ENCODE assay signal across 1 cellular context in genomic region chr2:241609859-241610793, GRCh38.
TF ChIP-seq lines count a peak whose summit lies in the region.

No MANE protein-coding gene starts in this region.

TF ChIP-seq in HepG2, 621 proteins besides CTCF, POLR2A, EP300 and RAD21 (continued from another document and continues in another):
- TF ChIP-seq ZC3H13 (CRISPR knock-in tag; IDR thresholded peaks at IDR 0.05) (peak; percentile 88), ZMYM2 (CRISPR knock-in tag; IDR thresholded peaks at IDR 0.05) (peak; percentile 72), ZZZ3 (CRISPR knock-in tag; IDR thresholded peaks at IDR 0.05; ENCODE audit: borderline replicate concordance) (0 out of 2 replicates have a peak, but pooled peaks have one; percentile 32), ZNF704 (CRISPR knock-in tag; IDR thresholded peaks at IDR 0.05; ENCODE audit: borderline replicate concordance) (no peak), POLR2AphosphoS5 (IDR thresholded peaks at IDR 0.05; ENCODE audit: low read depth, low read length) (peak; percentile 63), TBL1XR1 (IDR thresholded peaks at IDR 0.05; ENCODE audit: borderline replicate concordance, low read length, partially characterized antibody) (peak; percentile 28), SOX6 (IDR thresholded peaks at IDR 0.05) (no peak), SOX6 (CRISPR knock-in tag; IDR thresholded peaks at IDR 0.05) (no peak), ZNF556 (CRISPR knock-in tag; IDR thresholded peaks at IDR 0.05; ENCODE audit: borderline replicate concordance) (peak; percentile 78; the same call in 1 of the 2 replicates), ZNF572 (CRISPR knock-in tag; IDR thresholded peaks at IDR 0.05) (no peak), KAT8 (CRISPR knock-in tag; IDR thresholded peaks at IDR 0.05) (peak; percentile 60), E2F2 (CRISPR knock-in tag; IDR thresholded peaks at IDR 0.05; ENCODE audit: borderline replicate concordance) (0 out of 2 replicates have a peak, but pooled peaks have one; percentile 42), ZNF724P (CRISPR knock-in tag; IDR thresholded peaks at IDR 0.05; ENCODE audit: borderline replicate concordance) (peak; percentile 73), RNF2 (conservative IDR thresholded peaks at IDR 0.05; ENCODE audit: low read depth) (peak; percentile 82; the same call in 1 of the 2 replicates), PAX8 (CRISPR knock-in tag; IDR thresholded peaks at IDR 0.05; ENCODE audit: borderline replicate concordance) (no peak), HINFP (CRISPR knock-in tag; IDR thresholded peaks at IDR 0.05; ENCODE audit: low read depth) (peak; percentile 63; the same call in 1 of the 2 replicates), PLRG1 (conservative IDR thresholded peaks at IDR 0.05) (no peak), NR2F6 (IDR thresholded peaks at IDR 0.05) (no peak), NR2F6 (CRISPR knock-in tag; IDR thresholded peaks at IDR 0.05) (peak; percentile 54; the same call in 1 of the 2 replicates), ZSCAN22 (CRISPR knock-in tag; IDR thresholded peaks at IDR 0.05) (no peak), ZFX (CRISPR knock-in tag; IDR thresholded peaks at IDR 0.05; ENCODE audit: low read depth) (peak; percentile 92), TEAD2 (CRISPR knock-in tag; IDR thresholded peaks at IDR 0.05) (no peak), RXRB (CRISPR knock-in tag; IDR thresholded peaks at IDR 0.05; ENCODE audit: borderline replicate concordance) (peak; percentile 59; the same call in 1 of the 2 replicates), ZNF740 (CRISPR knock-in tag; IDR thresholded peaks at IDR 0.05) (no peak; the same call in 1 of the 2 replicates), ZNF749 (CRISPR knock-in tag; IDR thresholded peaks at IDR 0.05; ENCODE audit: borderline replicate concordance) (peak; percentile 94; the same call in 1 of the 2 replicates), ZNF672 (CRISPR knock-in tag; IDR thresholded peaks at IDR 0.05) (no peak), ZBTB26 (CRISPR knock-in tag; IDR thresholded peaks at IDR 0.05; ENCODE audit: borderline replicate concordance) (peak; percentile 49; the same call in 1 of the 2 replicates), MLXIP (CRISPR knock-in tag; IDR thresholded peaks at IDR 0.05; ENCODE audit: borderline replicate concordance) (peak; percentile 64; the same call in 1 of the 2 replicates), RELA (CRISPR knock-in tag; IDR thresholded peaks at IDR 0.05) (no peak), ZNF891 (CRISPR knock-in tag; IDR thresholded peaks at IDR 0.05) (peak; percentile 93), TOPORS (CRISPR knock-in tag; IDR thresholded peaks at IDR 0.05) (peak; percentile 97), ZNF800 (CRISPR knock-in tag; IDR thresholded peaks at IDR 0.05) (0 out of 2 replicates have a peak, but pooled peaks have one; percentile 56), SNAI1 (CRISPR knock-in tag; IDR thresholded peaks at IDR 0.05; ENCODE audit: borderline replicate concordance) (0 out of 2 replicates have a peak, but pooled peaks have one; percentile 50), THAP9 (CRISPR knock-in tag; IDR thresholded peaks at IDR 0.05; ENCODE audit: borderline replicate concordance) (no peak), NBN (conservative IDR thresholded peaks at IDR 0.05) (no peak), CHCHD3 (CRISPR knock-in tag; IDR thresholded peaks at IDR 0.05) (no peak), RERE (CRISPR knock-in tag; IDR thresholded peaks at IDR 0.05; ENCODE audit: low read depth) (peak; percentile 53), SMAD1 (CRISPR knock-in tag; IDR thresholded peaks at IDR 0.05; ENCODE audit: borderline replicate concordance, low read depth) (peak; percentile 69; the same call in 1 of the 2 replicates), ZNF747 (CRISPR knock-in tag; IDR thresholded peaks at IDR 0.05; ENCODE audit: borderline replicate concordance) (peak; percentile 84; the same call in 1 of the 2 replicates), BHLHE40 (IDR thresholded peaks at IDR 0.05; ENCODE audit: low read length) (peak; percentile 62), RARA (CRISPR knock-in tag; IDR thresholded peaks at IDR 0.05) (peak; percentile 56)
